ENCODE assay signal across 19 cellular contexts in the genomic region with DNA sequence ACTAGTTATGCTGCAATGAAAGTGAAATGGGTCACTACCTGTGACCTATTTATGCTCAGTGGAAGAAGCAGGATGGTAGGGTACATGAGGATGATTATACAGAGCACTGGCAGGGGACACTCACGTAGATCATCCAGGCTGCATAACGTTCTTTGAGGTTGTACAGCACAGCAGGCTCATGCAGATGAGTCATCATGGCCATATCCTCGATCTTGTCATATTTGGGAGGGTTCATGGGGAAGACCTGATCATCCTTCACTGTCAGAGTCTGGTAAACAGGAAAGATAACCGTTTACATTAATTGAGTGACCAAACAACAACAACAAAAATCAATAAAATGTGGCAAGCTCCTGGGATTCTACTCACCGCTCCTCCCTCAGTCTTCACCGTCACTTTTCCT. TPM values are rescaled to one million over a fixed set of nuclear protein-coding genes. Genes with fewer than 3 reads are reported as not detected.
"Had no signal": no experiment of that assay in that cellular context is flagged by ENCODE, and none has a peak within 500 bp of the region (broad histone marks: within the 10 kb centered on the region; RNA-seq: fewer than 3 reads in every experiment).

No MANE protein-coding gene starts in this region.

- H3K4me3 Mint-ChIP-seq: activated CD4-positive, alpha-beta T cell treated with anti-CD3 and anti-CD28 coated beads, Interleukin-2, amount 10 ng/mL, durations not matched to agents 24 days and 14 days; activated naive CD4-positive, alpha-beta T cell treated with anti-CD3 and anti-CD28 coated beads, Interleukin-2, amount 10 ng/mL, durations not matched to agents 7 days and 5 days; brain; naive thymus-derived CD8-positive, alpha-beta T cell; stimulated activated naive CD8-positive, alpha-beta T cell treated with anti-CD3 and anti-CD28 coated beads, Interleukin-15, amount 100 ng/mL, for 72 hours had no signal

- H3K27ac ChIP-seq: testis, VCaP had no signal

- H3K27ac Mint-ChIP-seq: activated CD4-positive, alpha-beta T cell treated with anti-CD3 and anti-CD28 coated beads, Interleukin-2, amount 10 ng/mL, durations not matched to agents 24 days and 14 days; activated naive CD4-positive, alpha-beta T cell treated with anti-CD3 and anti-CD28 coated beads, Interleukin-2, amount 10 ng/mL, durations not matched to agents 7 days and 5 days; activated T-helper 2 cell treated with anti-CD3 and anti-CD28 coated beads, Interferon-gamma antibody, Interleukin-2, Interleukin-4, amounts not matched to agents 10 μg/mL and 5 μg/mL and 100 μg/mL, durations not matched to agents 14 hours and 24 hours and 36 hours; brain; stimulated activated naive CD8-positive, alpha-beta T cell treated with anti-CD3 and anti-CD28 coated beads, Interleukin-15, amount 100 ng/mL, for 72 hours had no signal

- DNase-seq: activated CD4-positive, alpha-beta T cell treated with anti-CD3 and anti-CD28 coated beads, Interleukin-2, amount 10 ng/mL, durations not matched to agents 24 days and 14 days; activated CD8-positive, alpha-beta memory T cell treated with anti-CD3 and anti-CD28 coated beads for 24 hours; activated naive CD4-positive, alpha-beta T cell treated with anti-CD3 and anti-CD28 coated beads, Interleukin-2, amount 10 ng/mL, durations not matched to agents 7 days and 5 days; cerebellar nuclear complex; dermis blood vessel endothelial cell; foreskin fibroblast; head of caudate nucleus; naive thymus-derived CD8-positive, alpha-beta T cell; stimulated activated CD4-positive, alpha-beta T cell treated with anti-CD3 and anti-CD28 coated beads, Interleukin-15, amount 100 ng/mL, for 24 hours; stimulated activated CD4-positive, alpha-beta T cell treated with anti-CD3 and anti-CD28 coated beads, Interleukin-4, amount 100 ng/mL, for 24 hours; stimulated activated naive CD8-positive, alpha-beta T cell treated with anti-CD3 and anti-CD28 coated beads, Interleukin-15, amount 100 ng/mL, for 72 hours; T-helper 1 cell; testis had no signal

- H3K36me3 Mint-ChIP-seq: activated naive CD4-positive, alpha-beta T cell treated with anti-CD3 and anti-CD28 coated beads, Interleukin-2, amount 10 ng/mL, durations not matched to agents 7 days and 5 days; brain; naive thymus-derived CD8-positive, alpha-beta T cell had no signal

- H3K4me3 ChIP-seq: testis had no signal

- H3K27me3 ChIP-seq: testis had no signal

- H3K9me3 ChIP-seq: testis had no signal

- H3K4me1 ChIP-seq: testis had no signal

- ATAC-seq: naive thymus-derived CD8-positive, alpha-beta T cell; stimulated activated naive CD8-positive, alpha-beta T cell treated with anti-CD3 and anti-CD28 coated beads, Interleukin-15, amount 100 ng/mL, for 72 hours had no signal

- H3K4me1 Mint-ChIP-seq: activated CD4-positive, alpha-beta T cell treated with anti-CD3 and anti-CD28 coated beads, Interleukin-2, amount 10 ng/mL, durations not matched to agents 24 days and 14 days; activated naive CD4-positive, alpha-beta T cell treated with anti-CD3 and anti-CD28 coated beads, Interleukin-2, amount 10 ng/mL, durations not matched to agents 7 days and 5 days; naive thymus-derived CD8-positive, alpha-beta T cell; stimulated activated naive CD8-positive, alpha-beta T cell treated with anti-CD3 and anti-CD28 coated beads, Interleukin-15, amount 100 ng/mL, for 72 hours had no signal

- H3K9me3 Mint-ChIP-seq: activated CD4-positive, alpha-beta T cell treated with anti-CD3 and anti-CD28 coated beads, Interleukin-2, amount 10 ng/mL, durations not matched to agents 24 days and 14 days; stimulated activated naive CD8-positive, alpha-beta T cell treated with anti-CD3 and anti-CD28 coated beads, Interleukin-15, amount 100 ng/mL, for 72 hours had no signal

RNA-seq across cellular contexts. Expression of gene MYH2, which starts 2.1 kb away (rescaled TPM):
- total RNA-seq: activated CD4-positive, alpha-beta T cell treated with anti-CD3 and anti-CD28 coated beads, Interleukin-2, amount 10 ng/mL, durations not matched to agents 24 days and 14 days; activated T-helper 2 cell treated with anti-CD3 and anti-CD28 coated beads, Interferon-gamma antibody, Interleukin-2, Interleukin-4, amounts not matched to agents 10 μg/mL and 5 μg/mL and 100 μg/mL, durations not matched to agents 14 hours and 24 hours and 36 hours; dermis blood vessel endothelial cell; lung microvascular endothelial cell; mononuclear cell; naive thymus-derived CD8-positive, alpha-beta T cell; osteoblast had no signal
- polyA plus RNA-seq: naive thymus-derived CD8-positive, alpha-beta T cell had no signal

RNA-seq across cellular contexts. Expression of gene MYH1, which starts 29.0 kb away (rescaled TPM):
- total RNA-seq: activated CD4-positive, alpha-beta T cell treated with anti-CD3 and anti-CD28 coated beads, Interleukin-2, amount 10 ng/mL, durations not matched to agents 24 days and 14 days; activated T-helper 2 cell treated with anti-CD3 and anti-CD28 coated beads, Interferon-gamma antibody, Interleukin-2, Interleukin-4, amounts not matched to agents 10 μg/mL and 5 μg/mL and 100 μg/mL, durations not matched to agents 14 hours and 24 hours and 36 hours; dermis blood vessel endothelial cell; lung microvascular endothelial cell; mononuclear cell; naive thymus-derived CD8-positive, alpha-beta T cell; osteoblast had no signal
- polyA plus RNA-seq: naive thymus-derived CD8-positive, alpha-beta T cell had no signal
